21 cellular contexts compared by ENCODE assay signal in the genomic region with DNA sequence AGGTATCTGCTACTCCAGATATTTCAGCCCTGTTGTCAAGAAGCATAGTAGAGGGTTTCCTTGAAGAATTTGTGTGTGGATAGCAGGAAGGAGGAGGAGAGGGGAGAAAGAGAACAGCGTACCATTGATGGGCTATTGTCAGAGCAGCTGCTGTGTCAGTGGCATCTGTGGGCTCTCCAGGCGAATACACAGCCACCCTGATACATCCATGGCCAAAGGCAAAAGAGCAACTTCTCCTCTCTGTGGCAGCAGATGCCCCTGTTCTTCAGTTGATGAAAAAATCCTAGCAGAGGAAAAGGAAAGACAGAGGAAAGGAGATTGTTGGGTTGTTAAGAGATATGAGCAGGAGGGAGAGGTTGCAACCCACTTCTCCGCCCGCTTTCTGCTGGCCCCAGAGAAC. TPM values are rescaled to one million over a fixed set of nuclear protein-coding genes. Genes with fewer than 3 reads are reported as not detected.
"Had no signal": no experiment of that assay in that cellular context is flagged by ENCODE, and none has a peak within 500 bp of the region (broad histone marks: within the 10 kb centered on the region; RNA-seq: fewer than 3 reads in every experiment).

No MANE protein-coding gene starts in this region.

- H3K27me3 Mint-ChIP-seq: type B pancreatic cell had no signal

- H3K36me3 Mint-ChIP-seq: naive thymus-derived CD4-positive, alpha-beta T cell; type B pancreatic cell had no signal

- DNase-seq: activated CD4-positive, alpha-beta T cell treated with anti-CD3 and anti-CD28 coated beads, Interleukin-2, amount 10 ng/mL, durations not matched to agents 7 days and 5 days; activated CD4-positive, CD25-positive, alpha-beta regulatory T cell treated with anti-CD3 and anti-CD28 coated beads, Interleukin-2, amount 50 U/mL, for 72 hours; activated CD8-positive, alpha-beta T cell treated with anti-CD3 and anti-CD28 coated beads for 36 hours; activated gamma-delta T cell treated with Interleukin-2 at 50 U/mL for 16 hours; activated naive CD4-positive, alpha-beta T cell treated with anti-CD3 and anti-CD28 coated beads, Interleukin-2, amount 50 U/mL, for 16 hours; activated T-cell treated with anti-CD3 and anti-CD28 coated beads, Interleukin-2, amount 50 U/mL, for 4 hours; amniotic stem cell; central memory CD4-positive, alpha-beta T cell; effector CD4-positive, alpha-beta T cell; left ventricle myocardium inferior; naive thymus-derived CD4-positive, alpha-beta T cell; pancreas; stimulated activated CD4-positive, alpha-beta T cell treated with anti-CD3 and anti-CD28 coated beads, Interleukin-2, amount 100 ng/mL, for 48 hours; stimulated activated naive CD4-positive, alpha-beta T cell treated with Interleukin-2 at 50 U/mL for 16 hours; T-helper 2 cell had no signal

- H3K9me3 Mint-ChIP-seq: activated CD4-positive, alpha-beta T cell treated with anti-CD3 and anti-CD28 coated beads, Interleukin-2, amount 10 ng/mL, durations not matched to agents 7 days and 5 days; activated CD8-positive, alpha-beta T cell treated with anti-CD3 and anti-CD28 coated beads for 36 hours; activated T-cell treated with anti-CD3 and anti-CD28 coated beads, Interleukin-2, amount 50 U/mL, for 4 hours; activated T-helper 17 cell treated with anti-CD3 and anti-CD28 coated beads, Interleukin-2, amount 50 U/mL, for 72 hours; dendritic cell treated with granulocyte-macrophage colony-stimulating factor and Interleukin-4, amounts not matched to agents 40 ng/mL and 50 ng/mL, for 4 days; naive thymus-derived CD4-positive, alpha-beta T cell had no signal

- H3K27me3 ChIP-seq: pancreas, right atrium auricular region, vagina had no signal

- H3K4me3 Mint-ChIP-seq: activated CD4-positive, alpha-beta T cell treated with anti-CD3 and anti-CD28 coated beads, Interleukin-2, amount 10 ng/mL, durations not matched to agents 7 days and 5 days; activated CD8-positive, alpha-beta T cell treated with anti-CD3 and anti-CD28 coated beads for 36 hours; activated T-cell treated with anti-CD3 and anti-CD28 coated beads, Interleukin-2, amount 50 U/mL, for 4 hours; activated T-helper 17 cell treated with anti-CD3 and anti-CD28 coated beads, Interleukin-2, amount 50 U/mL, for 72 hours; dendritic cell treated with granulocyte-macrophage colony-stimulating factor and Interleukin-4, amounts not matched to agents 40 ng/mL and 50 ng/mL, for 4 days; naive thymus-derived CD4-positive, alpha-beta T cell; type B pancreatic cell had no signal

- H3K4me1 Mint-ChIP-seq: activated CD4-positive, alpha-beta T cell treated with anti-CD3 and anti-CD28 coated beads, Interleukin-2, amount 10 ng/mL, durations not matched to agents 7 days and 5 days; activated T-helper 17 cell treated with anti-CD3 and anti-CD28 coated beads, Interleukin-2, amount 50 U/mL, for 72 hours; naive thymus-derived CD4-positive, alpha-beta T cell had no signal

- H3K27ac ChIP-seq: epithelial cell of prostate, left ventricle myocardium inferior, pancreas, right atrium auricular region, vagina had no signal

- ATAC-seq: activated CD8-positive, alpha-beta T cell treated with anti-CD3 and anti-CD28 coated beads for 36 hours; activated T-cell treated with anti-CD3 and anti-CD28 coated beads, Interleukin-2, amount 50 U/mL, for 4 hours; activated T-helper 17 cell treated with anti-CD3 and anti-CD28 coated beads, Interleukin-2, amount 50 U/mL, for 72 hours; naive thymus-derived CD4-positive, alpha-beta T cell; pancreas had no signal

- H3K4me3 ChIP-seq: left ventricle myocardium inferior, pancreas, right atrium auricular region, vagina had no signal

- H3K27ac Mint-ChIP-seq: activated CD4-positive, alpha-beta T cell treated with anti-CD3 and anti-CD28 coated beads, Interleukin-2, amount 10 ng/mL, durations not matched to agents 7 days and 5 days; activated CD8-positive, alpha-beta T cell treated with anti-CD3 and anti-CD28 coated beads for 36 hours; activated T-helper 17 cell treated with anti-CD3 and anti-CD28 coated beads, Interleukin-2, amount 50 U/mL, for 72 hours; dendritic cell treated with granulocyte-macrophage colony-stimulating factor and Interleukin-4, amounts not matched to agents 40 ng/mL and 50 ng/mL, for 4 days; type B pancreatic cell had no signal

RNA-seq across cellular contexts. Expression of a gene that starts 12.2 kb away (rescaled TPM):
- total RNA-seq: activated CD4-positive, alpha-beta T cell treated with anti-CD3 and anti-CD28 coated beads, Interleukin-2, amount 10 ng/mL, durations not matched to agents 7 days and 5 days; activated CD8-positive, alpha-beta T cell treated with anti-CD3 and anti-CD28 coated beads for 36 hours; activated T-cell treated with anti-CD3 and anti-CD28 coated beads, Interleukin-2, amount 50 U/mL, for 4 hours; activated T-helper 17 cell treated with anti-CD3 and anti-CD28 coated beads, Interleukin-2, amount 50 U/mL, for 72 hours had no signal
